18 cellular contexts compared by ENCODE assay signal in the genomic region with DNA sequence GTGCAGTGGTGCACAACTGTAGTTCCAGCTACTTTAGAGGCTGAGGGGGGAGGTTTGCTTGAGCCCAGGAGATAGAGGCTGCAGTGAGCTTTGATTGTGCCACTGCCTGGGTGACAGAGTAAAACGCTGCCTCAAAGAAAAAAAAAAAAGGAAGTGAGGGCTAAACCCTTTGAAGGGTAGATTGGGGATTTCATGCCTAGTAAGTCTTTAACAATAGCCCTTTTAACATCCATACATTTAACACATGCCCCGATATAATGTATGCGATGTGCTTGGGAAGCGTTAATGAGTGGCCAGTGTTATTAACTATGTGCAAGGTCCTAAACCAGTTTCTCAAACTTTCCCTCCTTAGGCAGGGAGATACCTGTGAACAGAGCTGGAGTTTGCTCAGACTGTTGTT.
DNase-seq lines count a peak whose midpoint lies in the region; ATAC-seq, FAIRE-seq and TF ChIP-seq lines count a peak whose summit lies in the region.
"Had no signal": no experiment of that assay in that cellular context is flagged by ENCODE, and none has a peak within 500 bp of the region (broad histone marks: within the 10 kb centered on the region; RNA-seq: fewer than 3 reads in every experiment).

No MANE protein-coding gene starts in this region.

- H3K27ac ChIP-seq in K562 (ENCODE audit: extremely low read depth, low read depth, low read length), result no peak overlapping the region
- peak overlapping the region; percentile 75 for H3K27ac ChIP-seq in neural progenitor cell
- no peak overlapping the region for H3K27ac ChIP-seq in mesendoderm (ENCODE audit: low read depth, low read length)
- H3K27ac ChIP-seq: GM23248 had no signal

- H3K4me2 ChIP-seq in K562 (ENCODE audit: insufficient read depth, low read length) (no peak overlapping the region), neural progenitor cell (peak overlapping the region; percentile 47), mesendoderm (ENCODE audit: low read length) (no peak overlapping the region)

- no peak overlapping the region for H4K5ac ChIP-seq in mesendoderm (ENCODE audit: low read length)

- H3K27ac Mint-ChIP-seq in neural progenitor cell, result no peak overlapping the region
- no peak overlapping the region for H3K27ac Mint-ChIP-seq in activated naive CD4-positive, alpha-beta T cell treated with anti-CD3 and anti-CD28 coated beads, Interleukin-2, amount 50 U/mL, for 72 hours
- H3K27ac Mint-ChIP-seq: CD4-positive, alpha-beta memory T cell had no signal

- H3K18ac ChIP-seq in mesendoderm (ENCODE audit: low read length), result no peak overlapping the region

- H3K27me3 ChIP-seq in K562 (ENCODE audit: control insufficient read depth in 2 of 2, insufficient read depth in 2 of 2, low read length in 2 of 2), result no peaks in the 10 kb centered on the region
- H3K27me3 ChIP-seq in neural progenitor cell, result no peaks in the 10 kb centered on the region
- H3K27me3 ChIP-seq in mesendoderm (ENCODE audit: insufficient read depth, low read length, poor library complexity), result no peaks in the 10 kb centered on the region

- H3K4ac ChIP-seq in mesendoderm (ENCODE audit: low read depth, low read length), result no peak overlapping the region

- no peak overlapping the region for H3K4me3 Mint-ChIP-seq in neural progenitor cell
- H3K4me3 Mint-ChIP-seq: CD4-positive, alpha-beta memory T cell had no signal

- no peak for TF ChIP-seq POLR2A in K562 (conservative IDR thresholded peaks at IDR 0.05)

- H3K4me1 Mint-ChIP-seq in neural progenitor cell, result peaks cover 22% of the 10 kb centered on the region
- H3K4me1 Mint-ChIP-seq: CD4-positive, alpha-beta memory T cell had no signal

- no peak overlapping the region for H2AFZ ChIP-seq in K562 (ENCODE audit: low read depth, low read length)
- no peak overlapping the region for H2AFZ ChIP-seq in neural progenitor cell (replicated peaks)
- H2AFZ ChIP-seq: GM23248 had no signal

- peaks cover 2% of the 10 kb centered on the region for H3K9me3 Mint-ChIP-seq in neural progenitor cell
- H3K9me3 Mint-ChIP-seq in activated naive CD4-positive, alpha-beta T cell treated with anti-CD3 and anti-CD28 coated beads, Interleukin-2, amount 50 U/mL, for 72 hours, result no peaks in the 10 kb centered on the region
- H3K9me3 Mint-ChIP-seq: CD4-positive, alpha-beta memory T cell had no signal

- no peak overlapping the region for H3K9ac ChIP-seq in K562 (ENCODE audit: insufficient read depth in 1 of 2, low read depth in 2 of 2, low read length in 2 of 2)
- H3K9ac ChIP-seq in neural progenitor cell, result no peak overlapping the region
- no peak overlapping the region for H3K9ac ChIP-seq in mesendoderm (ENCODE audit: low read length)
- H3K9ac ChIP-seq: GM23248 had no signal

- no peak overlapping the region for H2BK15ac ChIP-seq in mesendoderm (replicated peaks; ENCODE audit: low read depth)

- no peak overlapping the region for H3K23ac ChIP-seq in mesendoderm (ENCODE audit: low read length)

- no peak overlapping the region for H3K56ac ChIP-seq in mesendoderm (ENCODE audit: low read length)

- no peak overlapping the region for H2BK120ac ChIP-seq in mesendoderm (ENCODE audit: low read depth, low read length)

- POLR2A ChIA-PET in K562 (lab: Yijun Ruan, JAX), result no interaction called here

- CTCF ChIA-PET in K562 (lab: Yijun Ruan, JAX; ENCODE audit: low intra/inter-chr PET ratio), result no interaction called here

- no peak overlapping the region for H2AK5ac ChIP-seq in mesendoderm (ENCODE audit: low read length)

- H3K9me1 ChIP-seq in K562 (ENCODE audit: control insufficient read depth, insufficient read depth, low read length), result no peaks in the 10 kb centered on the region

- TF ChIP-seq RAD21 in K562 (CRISPR knock-in tag; conservative IDR thresholded peaks at IDR 0.05 in 1 of 2, IDR thresholded peaks at IDR 0.05 in 1 of 2), result no peak

- H3K79me1 ChIP-seq in mesendoderm (ENCODE audit: low read length), result no peaks in the 10 kb centered on the region

- H3F3A ChIP-seq in neural progenitor cell (ENCODE audit: low read depth), result peaks cover 21% of the 10 kb centered on the region

- in situ Hi-C loops in K562 (cut with MboI), result no loop called here

- H3K4me3 ChIP-seq in K562 (no peak overlapping the region), neural progenitor cell (no peak overlapping the region), mesendoderm (ENCODE audit: low read length) (no peak overlapping the region)
- H3K4me3 ChIP-seq: GM23248 had no signal

- intact Hi-C loops in K562 (cut with micrococcal nuclease), result no loop called here

- no peak for TF ChIP-seq CTCF in K562 (IDR thresholded peaks at IDR 0.05 in 2 of 3, conservative IDR thresholded peaks at IDR 0.05 in 1 of 3; ENCODE audit: insufficient read depth in 2 of 3, low read depth in 1 of 3, low read length in 3 of 3)
- no peak for TF ChIP-seq CTCF in neural progenitor cell (IDR thresholded peaks at IDR 0.05)

- H3K9me3 ChIP-seq in K562 (replicated peaks; ENCODE audit: control insufficient read depth, insufficient read depth, low read depth, low read length) (no peaks in the 10 kb centered on the region), neural progenitor cell (ENCODE audit: low read depth) (no peaks in the 10 kb centered on the region)

- no peaks in the 10 kb centered on the region for H4K20me1 ChIP-seq in K562 (replicated peaks; ENCODE audit: control insufficient read depth, insufficient read depth, low read length)
- H4K20me1 ChIP-seq in neural progenitor cell (ENCODE audit: low read depth), result no peaks in the 10 kb centered on the region

- H3K4me1 ChIP-seq in K562 (replicated peaks in 1 of 2; ENCODE audit: control insufficient read depth in 2 of 2, insufficient read depth in 2 of 2, low read length in 2 of 2), result no peaks in the 10 kb centered on the region
- H3K4me1 ChIP-seq in neural progenitor cell, result peaks cover 22% of the 10 kb centered on the region
- H3K4me1 ChIP-seq in mesendoderm (ENCODE audit: control insufficient read depth, low read depth, low read length), result no peaks in the 10 kb centered on the region

- H3K27me3 Mint-ChIP-seq in neural progenitor cell (ENCODE audit: insufficient read depth, low read depth), result peaks cover 2% of the 10 kb centered on the region

- no TSS peak for BruUV-seq in K562 (replicated peaks; lab: Mats Ljungman, UMichigan)

- no peak overlapping the region for H4K8ac ChIP-seq in mesendoderm (ENCODE audit: low read depth, low read length)

- no peak overlapping the region for H2BK5ac ChIP-seq in mesendoderm (ENCODE audit: low read length)

- TF ChIP-seq EP300 in K562 (IDR thresholded peaks at IDR 0.05; ENCODE audit: low read length), result no peak

- H3K79me2 ChIP-seq in K562 (ENCODE audit: control insufficient read depth, insufficient read depth, low read length), result no peaks in the 10 kb centered on the region
- no peaks in the 10 kb centered on the region for H3K79me2 ChIP-seq in neural progenitor cell (ENCODE audit: low read depth)
- H3K79me2 ChIP-seq in mesendoderm (ENCODE audit: control insufficient read depth, insufficient read depth, low read length), result no peaks in the 10 kb centered on the region

- DNase-seq in K562 (ENCODE audit: extremely low read depth in 1 of 4, low spot score in 3 of 4) (no peak), neural progenitor cell (ENCODE audit: low spot score) (peak; percentile 36), mesendoderm (no peak)
- DNase-seq in activated naive CD4-positive, alpha-beta T cell treated with anti-CD3 and anti-CD28 coated beads, Interleukin-2, amount 50 U/mL, for 72 hours (ENCODE audit: low spot score in 2 of 2), result no peak
- DNase-seq: C1 segment of cervical spinal cord, Calu3, COR-L47, DMS53, DMS79 treated with DMSO at 0.1 percent for 48 hours, GF-D8, GM23248, H7, HCEC 1CT had no signal

- no peaks in the 10 kb centered on the region for H3K36me3 Mint-ChIP-seq in neural progenitor cell
- H3K36me3 Mint-ChIP-seq in activated naive CD4-positive, alpha-beta T cell treated with anti-CD3 and anti-CD28 coated beads, Interleukin-2, amount 50 U/mL, for 72 hours, result no peaks in the 10 kb centered on the region
- H3K36me3 Mint-ChIP-seq: CD4-positive, alpha-beta memory T cell had no signal

- no peaks in the 10 kb centered on the region for H3K36me3 ChIP-seq in K562 (ENCODE audit: control insufficient read depth, insufficient read depth, low read length)
- H3K36me3 ChIP-seq in neural progenitor cell, result no peaks in the 10 kb centered on the region
- H3K36me3 ChIP-seq in mesendoderm (ENCODE audit: control insufficient read depth, insufficient read depth, low read length), result no peaks in the 10 kb centered on the region

- 45% methylated on average over 4 of the region's 4 CpGs for WGBS in K562 (ENCODE audit: insufficient coverage, low coverage, missing lambda C conversion rate)
- no CpG with 5 or more reads among the region's 4 CpGs for WGBS in mesendoderm (ENCODE audit: extremely low coverage, insufficient coverage, low lambda C conversion rate)

- no peak for FAIRE-seq in K562 (lab: Jason Lieb, UNC)
- FAIRE-seq: H1 had no signal

- peak; percentile 37 for ATAC-seq in HG03432 (IDR thresholded peaks at IDR 0.05; ENCODE audit: unreplicated experiment)
- ATAC-seq in K562, result no peak
- no peak for ATAC-seq in HG03439 (IDR thresholded peaks at IDR 0.05; ENCODE audit: unreplicated experiment)
- ATAC-seq in activated naive CD4-positive, alpha-beta T cell treated with anti-CD3 and anti-CD28 coated beads, Interleukin-2, amount 50 U/mL, for 72 hours, result no peak
- ATAC-seq in HG03521 (IDR thresholded peaks at IDR 0.05; ENCODE audit: unreplicated experiment), result no peak

TF ChIP-seq in K562, 482 proteins besides CTCF, POLR2A, EP300 and RAD21:
- 0 out of 2 replicates have a peak, but pooled peaks have one; percentile 10 for TF ChIP-seq SPI1 (IDR thresholded peaks at IDR 0.05; ENCODE audit: borderline replicate concordance, low read depth, low read length)
- TF ChIP-seq, protein P1, sequence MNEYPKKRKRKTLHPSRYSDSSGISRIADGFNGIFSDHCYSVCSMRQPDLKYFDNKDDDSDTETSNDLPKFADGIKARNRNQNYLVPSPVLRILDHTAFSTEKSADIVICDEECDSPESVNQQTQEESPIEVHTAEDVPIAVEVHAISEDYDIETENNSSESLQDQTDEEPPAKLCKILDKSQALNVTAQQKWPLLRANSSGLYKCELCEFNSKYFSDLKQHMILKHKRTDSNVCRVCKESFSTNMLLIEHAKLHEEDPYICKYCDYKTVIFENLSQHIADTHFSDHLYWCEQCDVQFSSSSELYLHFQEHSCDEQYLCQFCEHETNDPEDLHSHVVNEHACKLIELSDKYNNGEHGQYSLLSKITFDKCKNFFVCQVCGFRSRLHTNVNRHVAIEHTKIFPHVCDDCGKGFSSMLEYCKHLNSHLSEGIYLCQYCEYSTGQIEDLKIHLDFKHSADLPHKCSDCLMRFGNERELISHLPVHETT (CRISPR knock-in tag; conservative IDR thresholded peaks at IDR 0.05 in 1 of 2, IDR thresholded peaks at IDR 0.05 in 1 of 2), result no peak
